Comparison of ENCODE assay signal across 17 cellular contexts in the genomic region with DNA sequence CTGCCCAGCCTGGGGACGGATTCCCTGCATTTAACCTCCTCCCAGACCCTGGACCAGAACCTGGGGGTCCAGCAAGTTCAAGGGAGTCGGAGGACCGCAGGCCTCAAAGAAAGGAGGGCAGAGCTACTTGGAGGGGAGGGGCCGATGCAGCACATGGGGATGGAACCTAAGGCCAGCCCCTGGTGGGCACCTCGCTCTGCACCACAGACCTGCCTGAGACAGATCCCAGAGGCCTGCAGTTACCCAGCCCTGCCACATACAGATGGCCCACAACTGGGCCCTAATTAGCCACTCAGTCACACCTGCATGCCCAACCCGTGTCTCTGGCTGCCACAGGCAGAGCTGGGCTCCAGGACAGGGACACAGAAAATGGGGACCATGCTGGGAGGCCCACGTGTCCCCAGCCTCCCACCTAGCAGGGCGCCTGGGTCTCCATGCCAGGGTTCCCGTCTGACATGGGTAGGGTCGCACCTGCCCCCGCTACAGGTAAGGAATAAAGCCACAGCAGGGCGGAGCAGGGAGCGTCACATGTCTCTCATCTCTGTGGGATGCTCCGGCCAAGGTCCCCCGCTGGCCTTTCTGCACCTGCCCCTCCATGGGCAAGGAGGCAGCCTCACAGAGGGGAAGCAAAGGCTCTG. TPM values are rescaled to one million over a fixed set of nuclear protein-coding genes. Genes with fewer than 3 reads are reported as not detected.
DNase-seq lines count a peak whose midpoint lies in the region; ATAC-seq and TF ChIP-seq lines count a peak whose summit lies in the region.
"Had no signal": no experiment of that assay in that cellular context is flagged by ENCODE, and none has a peak within 500 bp of the region (broad histone marks: within the 10 kb centered on the region; RNA-seq: fewer than 3 reads in every experiment).

No MANE protein-coding gene starts in this region.

- 92% methylated on average over 15 of the region's 15 CpGs for WGBS in right cardiac atrium
- WGBS in endodermal cell (ENCODE audit: insufficient coverage in 1 of 2, insufficient read length in 1 of 2), 2 experiments, result 92% methylated on average over 5 to 15 of the region's 15 CpGs

- intact Hi-C loops in right cardiac atrium (cut with DNase I) (no loop called here), Right ventricle myocardium superior (cut with DNase I) (no loop called here)

- H3K27me3 Mint-ChIP-seq in endodermal cell (ENCODE audit: insufficient read depth), result no peaks in the 10 kb centered on the region
- H3K27me3 Mint-ChIP-seq: B cell; CD4-positive, CD25-positive, alpha-beta regulatory T cell had no signal

- H3K9ac ChIP-seq in endodermal cell (ENCODE audit: extremely low read depth, low read length, poor library complexity, severe bottlenecking), result no peak overlapping the region

- H3K27me3 ChIP-seq in right cardiac atrium (ENCODE audit: control insufficient read depth, insufficient read depth), result no peaks in the 10 kb centered on the region
- no peaks in the 10 kb centered on the region for H3K27me3 ChIP-seq in endodermal cell (ENCODE audit: control insufficient read depth, insufficient read depth, low read length, poor library complexity, severe bottlenecking)

- H3K4me3 ChIP-seq in right cardiac atrium (ENCODE audit: low read length), result no peak overlapping the region
- H3K4me3 ChIP-seq in endodermal cell (ENCODE audit: low read length), result no peak overlapping the region

- H3K9me3 ChIP-seq in right cardiac atrium (ENCODE audit: control insufficient read depth, low read length) (no peaks in the 10 kb centered on the region), endodermal cell (ENCODE audit: control insufficient read depth, low read length) (no peaks in the 10 kb centered on the region)

- peaks cover 32% of the 10 kb centered on the region for H3K36me3 ChIP-seq in endodermal cell (ENCODE audit: control insufficient read depth, insufficient read depth, low read length)

- H3K36me3 Mint-ChIP-seq in endodermal cell (ENCODE audit: low read depth), result peaks cover 21% of the 10 kb centered on the region

- ATAC-seq in right cardiac atrium, result no peak
- ATAC-seq in Right ventricle myocardium superior (ENCODE audit: poor library complexity), result no peak
- ATAC-seq: PC-3 had no signal

- H3K4me1 ChIP-seq in right cardiac atrium (ENCODE audit: control insufficient read depth, insufficient read depth, low read length) (no peaks in the 10 kb centered on the region), endodermal cell (ENCODE audit: control insufficient read depth, insufficient read depth, low read length) (no peaks in the 10 kb centered on the region)

- peak in 2 of 3 donors; percentile 49 to 55 for DNase-seq in right cardiac atrium
- no peak for DNase-seq in Right ventricle myocardium superior
- peak; percentile 94 for DNase-seq in NCI-H146 treated with DMSO at 0.1 percent for 48 hours (lab: John Stamatoyannopoulos, UW; ENCODE audit: unreplicated experiment)
- no peak for DNase-seq in endodermal cell
- DNase-seq in EL, result no peak
- DNase-seq in NCI-H1048 (lab: John Stamatoyannopoulos, UW), result no peak
- no peak for DNase-seq in stimulated activated CD4-positive, alpha-beta T cell treated with anti-CD3 and anti-CD28 coated beads, Interleukin-1b, Interleukin-23, amount 100 ng/mL, for 48 hours
- DNase-seq: Calu3; CD4-positive, CD25-positive, alpha-beta regulatory T cell; DMS53; HCEC 1CT; NCI-H1105 treated with DMSO at 0.1 percent for 48 hours; NCI-H2029; NCI-H524 treated with DMSO at 0.1 percent for 48 hours; PC-3; SW 1271 had no signal

- H3K9me3 Mint-ChIP-seq in endodermal cell, result no peaks in the 10 kb centered on the region
- H3K9me3 Mint-ChIP-seq: CD4-positive, CD25-positive, alpha-beta regulatory T cell had no signal

- peak; percentile 24 for TF ChIP-seq CTCF in endodermal cell (conservative IDR thresholded peaks at IDR 0.05)

- no peak overlapping the region for H3K4me3 Mint-ChIP-seq in endodermal cell
- H3K4me3 Mint-ChIP-seq: B cell; CD4-positive, CD25-positive, alpha-beta regulatory T cell had no signal

- H3K27ac ChIP-seq in right cardiac atrium (ENCODE audit: low read length) (no peak overlapping the region), endodermal cell (ENCODE audit: low read depth, low read length) (peak overlapping the region; percentile 77)

- H3K4me1 Mint-ChIP-seq in endodermal cell, result no peaks in the 10 kb centered on the region
- H3K4me1 Mint-ChIP-seq: B cell had no signal

- no peak overlapping the region for H3K27ac Mint-ChIP-seq in endodermal cell
- H3K27ac Mint-ChIP-seq: B cell had no signal

RNA-seq across cellular contexts. Expression of a gene that starts 16.7 kb away (rescaled TPM):
- total RNA-seq in right cardiac atrium (100 to 1,000 TPM; 120 to 154 (median 126) TPM), Right ventricle myocardium superior (120 TPM), endodermal cell (100 to 1,000 TPM; 133 to 152 TPM)
- polyA plus RNA-seq in right cardiac atrium, result 101 TPM
- polyA plus RNA-seq in endodermal cell (2013, experiment 1 of 2), result 103 TPM
- polyA plus RNA-seq in endodermal cell (2013, experiment 2 of 2), result 95.5 TPM

RNA-seq across cellular contexts. Expression of a gene that starts 22.1 kb away (rescaled TPM):
- total RNA-seq in right cardiac atrium, result 1 to 10 TPM; 6.0 to 7.7 (median 6.6) TPM
- polyA plus RNA-seq in right cardiac atrium, result 5.3 TPM
- total RNA-seq in Right ventricle myocardium superior, result 5.0 TPM
- 1 to 10 TPM; 7.7 to 8.4 TPM for total RNA-seq in endodermal cell
- polyA plus RNA-seq in endodermal cell (2013, experiment 1 of 2), result 2.4 TPM
- 2.6 TPM for polyA plus RNA-seq in endodermal cell (2013, experiment 2 of 2)

RNA-seq across cellular contexts. Expression of a gene that starts 25.9 kb away (rescaled TPM):
- total RNA-seq in right cardiac atrium (10 to 100 TPM; 74.6 to 88.5 (median 85.1) TPM), Right ventricle myocardium superior (60.7 TPM), endodermal cell (10 to 100 TPM; 82.5 to 87.3 TPM)
- 201 TPM for polyA plus RNA-seq in right cardiac atrium
- polyA plus RNA-seq in endodermal cell (2013, experiment 1 of 2), result 89.7 TPM
- 92.2 TPM for polyA plus RNA-seq in endodermal cell (2013, experiment 2 of 2)

RNA-seq across cellular contexts. Expression of a gene that starts 54.8 kb away (rescaled TPM):
- total RNA-seq in right cardiac atrium (100 to 1,000 TPM; 156 to 212 (median 188) TPM), Right ventricle myocardium superior (215 TPM), endodermal cell (10 to 100 TPM; 15.8 to 31.0 TPM)
- polyA plus RNA-seq in right cardiac atrium, result 217 TPM
- polyA plus RNA-seq in endodermal cell (2013, experiment 1 of 2), result 16.1 TPM
- 14.1 TPM for polyA plus RNA-seq in endodermal cell (2013, experiment 2 of 2)

Comparison
In these comparisons a context has a peak if more than half of its experiments do, and no peak if none do; other contexts are left out.
1. DNase-seq: peak in right cardiac atrium (2 of 3) and NCI-H146 treated with DMSO at 0.1 percent for 48 hours (single experiment); none in Right ventricle myocardium superior (single experiment), endodermal cell (single experiment), EL (single experiment), NCI-H1048 (single experiment) and stimulated activated CD4-positive, alpha-beta T cell treated with anti-CD3 and anti-CD28 coated beads, Interleukin-1b, Interleukin-23, amount 100 ng/mL, for 48 hours (single experiment).